Comparison of ENCODE assay signal across 10 cellular contexts in the genomic region with DNA sequence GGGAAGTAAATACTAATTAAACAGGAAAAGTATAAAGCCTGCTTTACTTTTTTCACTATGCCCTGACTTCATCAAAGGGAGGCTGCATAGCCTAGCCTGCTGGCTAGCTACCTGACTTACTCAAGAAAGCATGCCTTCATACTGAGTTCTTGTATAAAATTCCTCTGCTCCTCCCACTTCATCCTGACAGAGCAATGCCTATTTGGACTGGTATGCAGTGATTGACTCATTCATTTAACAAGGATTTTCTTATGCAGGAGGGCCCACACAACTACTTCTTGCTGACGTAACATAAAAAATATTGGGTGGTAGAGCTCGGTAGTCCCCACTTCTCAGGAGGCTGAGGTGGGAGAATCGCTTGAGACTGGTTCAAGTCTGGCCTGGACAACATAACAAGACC.
DNase-seq lines count a peak whose midpoint lies in the region; ATAC-seq, FAIRE-seq and TF ChIP-seq lines count a peak whose summit lies in the region.
"Had no signal": no experiment of that assay in that cellular context is flagged by ENCODE, and none has a peak within 500 bp of the region (broad histone marks: within the 10 kb centered on the region; RNA-seq: fewer than 3 reads in every experiment).

No MANE protein-coding gene starts in this region.

- POLR2A ChIA-PET in HepG2 (lab: Yijun Ruan, JAX) = interaction anchor here (0.7 to 1.5 kb wide), 3 partner anchors 12 to 302 kb away, joined by 3 to 4 read pairs (median 3); no protein-coding TSS in a partner anchor

- H3K27me3 ChIP-seq in HepG2 (ENCODE audit: control insufficient read depth in 1 of 2, insufficient read depth in 2 of 2, low read length in 2 of 2) (no peaks in the 10 kb centered on the region), right lobe of liver (no peaks in the 10 kb centered on the region), bronchial epithelial cell (ENCODE audit: control insufficient read depth, insufficient read depth, low read length) (no peaks in the 10 kb centered on the region), lower lobe of right lung (ENCODE audit: low read depth) (no peaks in the 10 kb centered on the region), aorta (ENCODE audit: control insufficient read depth in 1 of 2, insufficient read depth in 2 of 2, low read length in 1 of 2) (no peaks in the 10 kb centered on the region), testis (no peaks in the 10 kb centered on the region)
- H3K27me3 ChIP-seq: BLaER1 treated with 17β-estradiol and CSF1 and Interleukin-3, amounts not matched to agents 10 nM and 100 nM had no signal

- FAIRE-seq in HepG2 (lab: Jason Lieb, UNC) (no peak), bronchial epithelial cell (lab: Jason Lieb, UNC) (no peak)

- peaks cover 27% of the 10 kb centered on the region for H3K4me1 ChIP-seq in HepG2 (ENCODE audit: insufficient read depth, low read length)
- peaks cover 0 to 14% (median 2%) of the 10 kb centered on the region in 4 donors for H3K4me1 ChIP-seq in right lobe of liver
- H3K4me1 ChIP-seq in lower lobe of right lung = peaks cover 24% of the 10 kb centered on the region
- H3K4me1 ChIP-seq in aorta (ENCODE audit: control insufficient read depth in 1 of 2, insufficient read depth in 2 of 2, low read length in 2 of 2) = peaks cover 0 to 4% of the 10 kb centered on the region in 2 donors
- peaks cover 7% of the 10 kb centered on the region for H3K4me1 ChIP-seq in testis
- H3K4me1 ChIP-seq: BLaER1 treated with 17β-estradiol and CSF1 and Interleukin-3, amounts not matched to agents 10 nM and 100 nM had no signal

- H3K4me3 ChIP-seq in HepG2 (replicated peaks in 1 of 3; ENCODE audit: insufficient read depth in 1 of 3, low read depth in 2 of 3, low read length in 3 of 3) (no peak overlapping the region), right lobe of liver (no peak overlapping the region), bronchial epithelial cell (ENCODE audit: low read depth, low read length) (no peak overlapping the region), lower lobe of right lung (no peak overlapping the region), aorta (ENCODE audit: low read length in 2 of 2) (no peak overlapping the region), testis (no peak overlapping the region)
- H3K4me3 ChIP-seq: BLaER1 treated with 17β-estradiol and CSF1 and Interleukin-3, amounts not matched to agents 10 nM and 100 nM had no signal

- no peak for TF ChIP-seq RAD21 in HepG2 (CRISPR knock-in tag; IDR thresholded peaks at IDR 0.05)

- TF ChIP-seq POLR2A in HepG2 (IDR thresholded peaks at IDR 0.05; ENCODE audit: insufficient read depth in 1 of 2, low read depth in 2 of 2, low read length in 2 of 2) (no peak), right lobe of liver (IDR thresholded peaks at IDR 0.05) (no peak), testis (IDR thresholded peaks at IDR 0.05) (no peak)

- BruUV-seq in HepG2 (replicated peaks; lab: Mats Ljungman, UMichigan) = no TSS peak

- no peaks in the 10 kb centered on the region for H3K79me2 ChIP-seq in HepG2 (ENCODE audit: insufficient read depth, low read length)

- H2AFZ ChIP-seq in HepG2 (ENCODE audit: low read length) = no peak overlapping the region

- H3K27ac ChIP-seq in HepG2 (ENCODE audit: extremely low read length, insufficient read depth, low read length) (no peak overlapping the region), right lobe of liver (no peak overlapping the region), lower lobe of right lung (no peak overlapping the region), aorta (ENCODE audit: low read depth in 1 of 2, low read length in 2 of 2) (no peak overlapping the region), testis (no peak overlapping the region)
- H3K27ac ChIP-seq: BLaER1 treated with 17β-estradiol and CSF1 and Interleukin-3, amounts not matched to agents 10 nM and 100 nM had no signal

- TF ChIP-seq CTCF in HepG2 (CRISPR knock-in tag; IDR thresholded peaks at IDR 0.05) (no peak), right lobe of liver (IDR thresholded peaks at IDR 0.05) (no peak), bronchial epithelial cell (IDR thresholded peaks at IDR 0.05; ENCODE audit: insufficient read depth, low read length, severe bottlenecking) (no peak), lower lobe of right lung (IDR thresholded peaks at IDR 0.05) (no peak), testis (IDR thresholded peaks at IDR 0.05) (no peak)

- TF ChIP-seq EP300 in HepG2 (IDR thresholded peaks at IDR 0.05; ENCODE audit: low read depth in 2 of 2, low read length in 2 of 2) = no peak
- TF ChIP-seq EP300 in HepG2 (CRISPR knock-in tag; IDR thresholded peaks at IDR 0.05; ENCODE audit: borderline replicate concordance) = no peak

- CTCF ChIA-PET in HepG2 (lab: Yijun Ruan, JAX; ENCODE audit: low intra/inter-chr PET ratio, low total read pairs) = no interaction called here

- in situ Hi-C loops in HepG2 (cut with HindIII; ENCODE audit: extremely low pct_ligation_motif_present, low pct_unique_long_range_greater_than_20kb) = no loop called here

- peaks cover 20 to 51% of the 10 kb centered on the region in 2 experiments for H3K36me3 ChIP-seq in HepG2 (replicated peaks in 1 of 2; ENCODE audit: control insufficient read depth in 1 of 2, insufficient read depth in 2 of 2, low read length in 2 of 2)
- H3K36me3 ChIP-seq in right lobe of liver = no peaks in the 10 kb centered on the region
- H3K36me3 ChIP-seq in bronchial epithelial cell (ENCODE audit: control insufficient read depth, insufficient read depth, low read length) = peaks cover 3% of the 10 kb centered on the region
- peaks cover 55% of the 10 kb centered on the region for H3K36me3 ChIP-seq in lower lobe of right lung
- no peaks in the 10 kb centered on the region for H3K36me3 ChIP-seq in aorta (ENCODE audit: control insufficient read depth in 1 of 2, insufficient read depth in 2 of 2, low read length in 1 of 2)
- no peaks in the 10 kb centered on the region for H3K36me3 ChIP-seq in testis (ENCODE audit: low read depth, missing control alignments)

- peak; percentile 10 for ATAC-seq in HepG2
- no peak for ATAC-seq in right lobe of liver
- peak; percentile 40 to 75 for ATAC-seq in lower lobe of right lung
- peak; percentile 30 for ATAC-seq in aorta (ENCODE audit: low FRiP score)
- no peak for ATAC-seq in GM18861 (IDR thresholded peaks at IDR 0.05; ENCODE audit: unreplicated experiment)
- no peak for ATAC-seq in HG03442 (IDR thresholded peaks at IDR 0.05; ENCODE audit: unreplicated experiment)

- H3K9me3 ChIP-seq in HepG2 (ENCODE audit: low read length) (no peaks in the 10 kb centered on the region), right lobe of liver (no peaks in the 10 kb centered on the region), lower lobe of right lung (no peaks in the 10 kb centered on the region), aorta (ENCODE audit: control insufficient read depth, low read length) (no peaks in the 10 kb centered on the region), testis (no peaks in the 10 kb centered on the region)
- H3K9me3 ChIP-seq: BLaER1 treated with 17β-estradiol and CSF1 and Interleukin-3, amounts not matched to agents 10 nM and 100 nM had no signal

- H3K9ac ChIP-seq in HepG2 (ENCODE audit: insufficient read depth, low read depth, low read length) = no peak overlapping the region

- DNase-seq in HepG2 (ENCODE audit: low spot score) (peak; percentile 27), right lobe of liver (no peak), bronchial epithelial cell (ENCODE audit: low read depth) (peak; percentile 92), lower lobe of right lung (no peak), aorta (no peak), testis (no peak)
- DNase-seq: NCI-H1694 had no signal

- H3K4me2 ChIP-seq in HepG2 (ENCODE audit: low read depth, low read length) = no peak overlapping the region
- H3K4me2 ChIP-seq: BLaER1 treated with 17β-estradiol and CSF1 and Interleukin-3, amounts not matched to agents 10 nM and 100 nM had no signal

- WGBS in HepG2 (ENCODE audit: low lambda C conversion rate) = 91% methylated on average over 3 of the region's 3 CpGs
- WGBS in right lobe of liver (ENCODE audit: insufficient coverage, low coverage, low lambda C conversion rate, missing lambda C conversion rate) = 76% methylated on average over 3 of the region's 3 CpGs
- WGBS in aorta, 2 donors = 39 to 42% methylated on average over 3 of the region's 3 CpGs
- WGBS in testis, 2 donors = 81 to 86% methylated on average over 3 of the region's 3 CpGs

- H4K20me1 ChIP-seq in HepG2 (ENCODE audit: insufficient read depth, low read length) = peaks cover 10% of the 10 kb centered on the region; the same call in 1 of the 2 replicates

- intact Hi-C loops in HepG2 (cut with micrococcal nuclease; ENCODE audit: unreplicated experiment) (no loop called here), right lobe of liver (cut with DNase I) (no loop called here), lower lobe of right lung (cut with DNase I) (no loop called here), aorta (cut with DNase I) (no loop called here), testis (cut with DNase I; ENCODE audit: low total_unique reads) (no loop called here)

TF ChIP-seq in HepG2, 621 proteins besides CTCF, POLR2A, EP300 and RAD21:
- peak; percentile 69 to 75 for TF ChIP-seq MAFK (conservative IDR thresholded peaks at IDR 0.05 in 1 of 2, IDR thresholded peaks at IDR 0.05 in 1 of 2; ENCODE audit: low read length in 2 of 2)
- TF ChIP-seq MAFF (IDR thresholded peaks at IDR 0.05; ENCODE audit: low read depth, low read length) = peak; percentile 61
- no peak for TF ChIP-seq FOXJ3 (CRISPR knock-in tag; IDR thresholded peaks at IDR 0.05; ENCODE audit: borderline replicate concordance)
- peak; percentile 97 for TF ChIP-seq RBM22 (optimal IDR thresholded peaks at IDR 0.05; ENCODE audit: low read length)
- TF ChIP-seq ZNF138 (CRISPR knock-in tag; IDR thresholded peaks at IDR 0.05; ENCODE audit: low read depth) = no peak

Comparison
In these comparisons a context has a peak if more than half of its experiments do, and no peak if none do; other contexts are left out.
1. ATAC-seq: peak in HepG2 (single experiment), lower lobe of right lung (2 of 2) and aorta (single experiment); none in right lobe of liver (0 of 4), GM18861 (single experiment) and HG03442 (single experiment).
2. DNase-seq: peak in HepG2 (single experiment) and bronchial epithelial cell (single experiment); none in right lobe of liver (0 of 3), lower lobe of right lung (single experiment), aorta (0 of 2) and testis (single experiment).